ENCODE assay signal across 24 cellular contexts in the genomic region with DNA sequence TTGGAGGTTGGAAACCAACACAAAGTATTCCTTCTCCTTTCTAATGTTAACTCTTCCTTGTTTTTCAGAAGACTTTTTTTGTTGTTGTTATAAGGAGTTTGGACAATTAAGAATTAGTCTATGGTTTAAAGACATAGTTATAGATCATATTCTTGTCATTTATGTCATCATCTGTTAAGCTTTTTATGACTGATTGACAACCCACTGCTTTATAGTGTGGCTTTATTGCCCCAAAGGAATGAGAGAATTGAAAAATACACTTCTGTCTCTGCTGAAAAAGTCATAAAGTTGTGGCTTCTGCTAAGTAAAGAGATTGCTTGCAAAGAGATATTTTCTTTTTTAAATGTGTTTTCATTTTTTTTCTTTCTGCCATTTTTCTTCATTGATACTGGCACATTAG.
"Had no signal": no experiment of that assay in that cellular context is flagged by ENCODE, and none has a peak within 500 bp of the region (broad histone marks: within the 10 kb centered on the region; RNA-seq: fewer than 3 reads in every experiment).

No MANE protein-coding gene starts in this region.

- H3K9me3 ChIP-seq: Peyer's patch had no signal

- H3K4me3 ChIP-seq: Peyer's patch, SJSA1 had no signal

- H3K4me1 ChIP-seq: Peyer's patch had no signal

- H3K36me3 ChIP-seq: Peyer's patch, SJSA1 had no signal

- DNase-seq: activated CD4-positive, alpha-beta memory T cell treated with anti-CD3 and anti-CD28 coated beads, Interleukin-2, amount 10 ng/mL, durations not matched to agents 7 days and 5 days; activated CD4-positive, alpha-beta T cell treated with anti-CD3 and anti-CD28 coated beads, Interleukin-2, amount 50 U/mL, for 1 hour; activated CD4-positive, CD25-positive, alpha-beta regulatory T cell; activated gamma-delta T cell treated with Interleukin-2 at 50 U/mL for 16 hours; activated naive CD4-positive, alpha-beta T cell treated with anti-CD3 and anti-CD28 coated beads, Interleukin-2, amount 10 ng/mL, durations not matched to agents 7 days and 5 days; activated naive CD8-positive, alpha-beta T cell treated with anti-CD3 and anti-CD28 coated beads for 36 hours; activated T-cell treated with anti-CD3 and anti-CD28 coated beads for 4 hours; activated T-cell treated with anti-CD3 and anti-CD28 coated beads, Interleukin-2, amount 50 U/mL, for 72 hours; cerebellar nuclear complex; NCI-H1048; NCI-H1930; NCI-H2107; NCI-H345; NCI-H510A; NCI-H526 treated with DMSO at 0.1 percent for 48 hours; NCI-H82; NK-92 treated with Interleukin-12 subunit alpha and Interleukin-12 subunit beta, amount 100 ng/mL, for 24 hours; OCI-M1; Peyer's patch; SHP77; T-helper 17 cell; T-helper 9 cell had no signal

- H3K27me3 ChIP-seq: Peyer's patch, SJSA1 had no signal

- ATAC-seq: activated T-cell treated with anti-CD3 and anti-CD28 coated beads, Interleukin-2, amount 50 U/mL, for 72 hours; T-helper 17 cell had no signal

- H3K27ac ChIP-seq: Peyer's patch, SJSA1, VCaP had no signal
